14 cellular contexts compared by ENCODE assay signal in genomic region chr5:531101-531748, GRCh38. TPM values are rescaled to one million over a fixed set of nuclear protein-coding genes. Genes with fewer than 3 reads are reported as not detected.
DNase-seq lines count a peak whose midpoint lies in the region; ATAC-seq and TF ChIP-seq lines count a peak whose summit lies in the region.
"Had no signal": no experiment of that assay in that cellular context is flagged by ENCODE, and none has a peak within 500 bp of the region (broad histone marks: within the 10 kb centered on the region; RNA-seq: fewer than 3 reads in every experiment).

No MANE protein-coding gene starts in this region.

- TF ChIP-seq CTCF in heart left ventricle (IDR thresholded peaks at IDR 0.05): no peak

- H3K4me3 ChIP-seq in heart left ventricle: no peak overlapping the region
- H3K4me3 ChIP-seq in aorta (ENCODE audit: low read length in 2 of 2): no peak overlapping the region
- H3K4me3 ChIP-seq: SJCRH30 had no signal

- no peak for TF ChIP-seq POLR2A in heart left ventricle (IDR thresholded peaks at IDR 0.05)

- peak in 3 of 5 donors; percentile 21 to 45 (median 24) for DNase-seq in heart left ventricle
- no peak for DNase-seq in cardiac septum (ENCODE audit: low spot score)
- DNase-seq in NCI-H345 (lab: John Stamatoyannopoulos, UW): peak; percentile 78
- DNase-seq in left kidney (ENCODE audit: low read depth, low spot score): peak; percentile 83
- DNase-seq in aorta: peak; percentile 42 to 61
- DNase-seq in RPMI8226: no peak
- no peak for DNase-seq in hippocampal formation (lab: John Stamatoyannopoulos, UW)
- DNase-seq: activated CD4-positive, alpha-beta T cell treated with anti-CD3 and anti-CD28 coated beads for 48 hours; activated naive CD4-positive, alpha-beta T cell treated with anti-CD3 and anti-CD28 coated beads for 36 hours; NCI-H2227 treated with DMSO at 0.1 percent for 48 hours; stimulated activated CD4-positive, alpha-beta T cell treated with anti-CD3 and anti-CD28 coated beads, Interleukin-4, amount 100 ng/mL, for 1 hour had no signal

- ATAC-seq in heart left ventricle: no peak
- ATAC-seq in aorta (ENCODE audit: low FRiP score): no peak
- no peak for ATAC-seq in HG02623 (IDR thresholded peaks at IDR 0.05; ENCODE audit: unreplicated experiment)
- ATAC-seq: esophagus mucosa had no signal

- intact Hi-C loops in heart left ventricle (cut with DNase I) (no loop called here), cardiac septum (cut with DNase I) (no loop called here), aorta (cut with DNase I) (no loop called here)

- H3K9me3 ChIP-seq in heart left ventricle: no peaks in the 10 kb centered on the region
- no peaks in the 10 kb centered on the region for H3K9me3 ChIP-seq in aorta (ENCODE audit: control insufficient read depth, low read length)
- H3K9me3 ChIP-seq: SJCRH30 had no signal

- H3K27ac ChIP-seq in heart left ventricle: no peak overlapping the region
- H3K27ac ChIP-seq in aorta (ENCODE audit: low read depth in 1 of 2, low read length in 2 of 2): no peak overlapping the region
- H3K27ac ChIP-seq: SJCRH30 had no signal

- H3K36me3 ChIP-seq in heart left ventricle: no peaks in the 10 kb centered on the region
- H3K36me3 ChIP-seq in aorta (ENCODE audit: control insufficient read depth in 1 of 2, insufficient read depth in 2 of 2, low read length in 1 of 2): no peaks in the 10 kb centered on the region
- H3K36me3 ChIP-seq: SJCRH30 had no signal

- H3K4me1 ChIP-seq in heart left ventricle (peaks cover 0 to 28% (median 0%) of the 10 kb centered on the region in 12 donors), aorta (ENCODE audit: control insufficient read depth in 1 of 2, insufficient read depth in 2 of 2, low read length in 2 of 2) (no peaks in the 10 kb centered on the region)
- H3K4me1 ChIP-seq: SJCRH30 had no signal

- WGBS in heart left ventricle, 4 donors: 60 to 69% (median 65%) methylated on average over 23 to 25 of the region's 25 CpGs
- WGBS in aorta, 2 donors: 51 to 55% methylated on average over 25 of the region's 25 CpGs

- H3K27me3 ChIP-seq in heart left ventricle: peaks cover 37 to 94% (median 73%) of the 10 kb centered on the region in 9 donors
- H3K27me3 ChIP-seq in aorta (ENCODE audit: control insufficient read depth in 1 of 2, insufficient read depth in 2 of 2, low read length in 1 of 2): no peaks in the 10 kb centered on the region

RNA-seq across cellular contexts. Expression of gene SLC9A3, which starts 7.0 kb away (rescaled TPM):
- total RNA-seq in heart left ventricle (1 to 10 TPM in 6 of 9 donors, under 1 TPM in 3; 0.65 to 3.8 (median 1.1) TPM), cardiac septum (1.0 TPM), aorta (under 1 TPM; 0.93 to 0.97 TPM)
- polyA plus RNA-seq in heart left ventricle (under 1 TPM; 0.50 to 0.82 TPM), aorta (1 to 10 TPM in 1 of 2 donors, under 1 TPM in 1; 0.59 to 4.3 TPM)

Comparison
In these comparisons a context has a peak if more than half of its experiments do, and no peak if none do; other contexts are left out.
1. DNase-seq: peak in heart left ventricle (3 of 5), NCI-H345 (single experiment), left kidney (single experiment) and aorta (2 of 2); none in cardiac septum (single experiment), RPMI8226 (single experiment) and hippocampal formation (0 of 2).